In genomic region chr9:115759411-115759810, GRCh38 we compare ENCODE assay signal across 30 cellular contexts.
"Had no signal": no experiment of that assay in that cellular context is flagged by ENCODE, and none has a peak within 500 bp of the region (broad histone marks: within the 10 kb centered on the region; RNA-seq: fewer than 3 reads in every experiment).

No MANE protein-coding gene starts in this region.

- H3K4me1 ChIP-seq: parathyroid adenoma, psoas muscle, sigmoid colon, suprapubic skin, testis, transverse colon, upper lobe of right lung, uterus had no signal

- H3K4me3 Mint-ChIP-seq: naive thymus-derived CD4-positive, alpha-beta T cell; natural killer cell; nephron; neural crest cell; stimulated activated memory B cell treated with anti-CD40 and anti-IgM and Interleukin-4, amounts not matched to agents 10 μg/mL and 1 μg/mL and 100 μg/mL, for 72 hours; stimulated activated naive CD8-positive, alpha-beta T cell treated with anti-CD3 and anti-CD28 coated beads, Interleukin-15, amount 100 ng/mL, for 72 hours had no signal

- H3K36me3 ChIP-seq: neutrophil, ovary, right lobe of liver, sigmoid colon, suprapubic skin, tibial artery, transverse colon, upper lobe of right lung, uterus had no signal

- H3K9ac ChIP-seq: parathyroid adenoma had no signal

- H3K9me3 ChIP-seq: neutrophil, ovary, psoas muscle, right lobe of liver, sigmoid colon, suprapubic skin, testis, tibial artery, transverse colon, upper lobe of right lung, uterus had no signal

- H3K27ac Mint-ChIP-seq: naive thymus-derived CD4-positive, alpha-beta T cell; natural killer cell; nephron; progenitor cell of endocrine pancreas; stimulated activated memory B cell treated with anti-CD40 and anti-IgM and Interleukin-4, amounts not matched to agents 10 μg/mL and 1 μg/mL and 100 μg/mL, for 72 hours; stimulated activated naive CD8-positive, alpha-beta T cell treated with anti-CD3 and anti-CD28 coated beads, Interleukin-15, amount 100 ng/mL, for 72 hours had no signal

- H3K79me2 ChIP-seq: parathyroid adenoma had no signal

- H3K9me3 Mint-ChIP-seq: nephron, neural crest cell had no signal

- H3K27me3 Mint-ChIP-seq: naive thymus-derived CD4-positive, alpha-beta T cell; stimulated activated memory B cell treated with anti-CD40 and anti-IgM and Interleukin-4, amounts not matched to agents 10 μg/mL and 1 μg/mL and 100 μg/mL, for 72 hours had no signal

- H3K4me1 Mint-ChIP-seq: naive thymus-derived CD4-positive, alpha-beta T cell; natural killer cell; neural crest cell; stimulated activated memory B cell treated with anti-CD40 and anti-IgM and Interleukin-4, amounts not matched to agents 10 μg/mL and 1 μg/mL and 100 μg/mL, for 72 hours; stimulated activated naive CD8-positive, alpha-beta T cell treated with anti-CD3 and anti-CD28 coated beads, Interleukin-15, amount 100 ng/mL, for 72 hours had no signal

- DNase-seq: naive thymus-derived CD4-positive, alpha-beta T cell; natural killer cell; nucleus accumbens; ovary; posterior cingulate gyrus; psoas muscle; right cardiac atrium; right lobe of liver; sigmoid colon; small intestine; stimulated activated CD4-positive, alpha-beta T cell treated with anti-CD3 and anti-CD28 coated beads, Interleukin-1b, Interleukin-23, amount 100 ng/mL, for 48 hours; stimulated activated CD4-positive, alpha-beta T cell treated with anti-CD3 and anti-CD28 coated beads, Interleukin-4, amount 100 ng/mL, for 1 hour; stimulated activated CD4-positive, alpha-beta T cell treated with anti-CD3 and anti-CD28 coated beads, Interleukin-4, amount 100 ng/mL, for 4 hours; stimulated activated CD8-positive, alpha-beta memory T cell treated with anti-CD3 and anti-CD28 coated beads, Interleukin-4, amount 100 ng/mL, for 48 hours; stimulated activated naive CD4-positive, alpha-beta T cell; stimulated activated naive CD8-positive, alpha-beta T cell treated with anti-CD3 and anti-CD28 coated beads, Interleukin-15, amount 100 ng/mL, for 72 hours; stimulated activated naive CD8-positive, alpha-beta T cell treated with anti-CD3 and anti-CD28 coated beads, Interleukin-15, Interleukin-2, amounts not matched to agents 100 U/mL and 50 U/mL, for 24 hours; substantia nigra; testis; tibial artery; transverse colon; upper lobe of right lung; uterus had no signal

- H3K36me3 Mint-ChIP-seq: naive thymus-derived CD4-positive, alpha-beta T cell; natural killer cell; stimulated activated memory B cell treated with anti-CD40 and anti-IgM and Interleukin-4, amounts not matched to agents 10 μg/mL and 1 μg/mL and 100 μg/mL, for 72 hours had no signal

- H3K27ac ChIP-seq: neutrophil, ovary, parathyroid adenoma, psoas muscle, right lobe of liver, sigmoid colon, suprapubic skin, testis, tibial artery, transverse colon, upper lobe of right lung, uterus had no signal

- FAIRE-seq: small intestine had no signal

- H3K27me3 ChIP-seq: neutrophil, ovary, right lobe of liver, sigmoid colon, suprapubic skin, testis, tibial artery, transverse colon, upper lobe of right lung, uterus had no signal

- H2AFZ ChIP-seq: parathyroid adenoma had no signal

- H3K4me3 ChIP-seq: ovary, psoas muscle, right lobe of liver, sigmoid colon, suprapubic skin, testis, tibial artery, transverse colon, upper lobe of right lung, uterus had no signal
